In the genomic region with DNA sequence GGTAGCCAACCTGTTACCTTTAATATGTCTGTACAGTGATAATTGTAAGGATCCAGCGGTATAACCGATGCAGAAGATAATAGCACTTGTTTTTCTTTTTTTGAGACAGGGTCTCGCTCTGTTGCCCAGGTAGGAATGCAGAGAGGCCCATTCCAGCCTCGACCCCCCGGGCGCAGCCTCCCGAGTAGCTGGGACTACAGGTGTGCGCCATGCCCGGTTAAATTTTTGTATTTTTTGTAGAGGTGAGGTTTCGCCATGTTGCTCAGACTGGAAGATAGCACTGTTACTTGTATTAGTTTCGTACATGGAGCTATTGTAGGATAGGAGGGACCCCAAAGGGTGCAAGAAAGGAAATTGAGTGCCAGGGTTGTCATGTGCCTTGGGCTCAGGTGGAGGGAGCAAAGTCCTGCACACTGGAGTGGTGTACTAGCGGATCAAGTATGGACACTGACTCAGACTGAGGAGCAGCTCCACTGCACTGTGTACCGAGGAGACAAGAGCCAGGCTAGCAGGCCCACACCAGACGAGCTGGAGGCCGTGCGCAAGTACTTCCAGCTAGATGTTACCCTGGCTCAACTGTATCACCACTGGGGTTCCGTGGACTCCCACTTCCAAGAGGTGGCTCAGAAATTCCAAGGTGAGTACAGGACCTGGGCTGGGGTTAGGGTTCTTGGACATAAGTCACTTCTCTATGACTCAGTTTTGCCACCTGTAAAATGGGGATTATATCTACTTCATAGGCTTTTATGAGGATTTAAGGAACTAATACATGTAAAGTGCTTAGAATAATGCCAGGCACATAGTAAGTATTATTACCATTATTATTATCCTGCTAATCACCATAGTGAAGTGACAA, we compare ENCODE assay signal across 8 cellular contexts. TPM values are rescaled to one million over a fixed set of nuclear protein-coding genes. Genes with fewer than 3 reads are reported as not detected.
DNase-seq lines count a peak whose midpoint lies in the region; ATAC-seq and TF ChIP-seq lines count a peak whose summit lies in the region.

No MANE protein-coding gene starts in this region.

- peak; percentile 72 for DNase-seq in activated CD4-positive, alpha-beta T cell treated with anti-CD3 and anti-CD28 coated beads, Interleukin-2, amount 10 ng/mL, durations not matched to agents 24 days and 14 days
- no peak for DNase-seq in activated CD4-positive, alpha-beta T cell treated with anti-CD3 and anti-CD28 coated beads, Interleukin-2, amount 50 U/mL, for 4 hours
- DNase-seq in WERI-Rb-1 (no peak), glomerular visceral epithelial cell (ENCODE audit: extremely low spot score) (peak; percentile 31), skeletal muscle cell (ENCODE audit: low read depth) (no peak)
- no peak for DNase-seq in stimulated activated naive CD4-positive, alpha-beta T cell (lab: John Stamatoyannopoulos, UW)

- no peaks in the 10 kb centered on the region for H3K27me3 ChIP-seq in WERI-Rb-1 (ENCODE audit: insufficient read depth, low read depth, severe bottlenecking)

- H3K4me3 ChIP-seq in WERI-Rb-1 (ENCODE audit: low read depth, low read length), result peak overlapping the region; percentile 90
- peak overlapping the region; percentile 94 for H3K4me3 ChIP-seq in skeletal muscle cell (ENCODE audit: low read depth, low read length)

- intact Hi-C loops in activated CD4-positive, alpha-beta T cell treated with anti-CD3 and anti-CD28 coated beads, Interleukin-2, amount 10 ng/mL, durations not matched to agents 24 days and 14 days (cut with micrococcal nuclease), result loop anchor here (1.0 to 2.0 kb wide), 5 partner anchors 19 to 182 kb away; a partner anchor contains a TSS

- peaks cover 53% of the 10 kb centered on the region for H3K4me1 Mint-ChIP-seq in activated CD4-positive, alpha-beta T cell treated with anti-CD3 and anti-CD28 coated beads, Interleukin-2, amount 10 ng/mL, durations not matched to agents 24 days and 14 days

- H3K4me3 Mint-ChIP-seq in activated CD4-positive, alpha-beta T cell treated with anti-CD3 and anti-CD28 coated beads, Interleukin-2, amount 10 ng/mL, durations not matched to agents 24 days and 14 days, result peak overlapping the region; percentile 91

- TF ChIP-seq CTCF in WERI-Rb-1 (IDR thresholded peaks at IDR 0.05; ENCODE audit: low read depth, low read length), result no peak

- H3K36me3 Mint-ChIP-seq in activated CD4-positive, alpha-beta T cell treated with anti-CD3 and anti-CD28 coated beads, Interleukin-2, amount 10 ng/mL, durations not matched to agents 24 days and 14 days (ENCODE audit: low read depth), result peaks cover 70% of the 10 kb centered on the region

- ATAC-seq in HG03520 (IDR thresholded peaks at IDR 0.05; ENCODE audit: unreplicated experiment) (no peak), GM18502 (IDR thresholded peaks at IDR 0.05; ENCODE audit: poor library complexity, unreplicated experiment) (no peak)

- H3K9me3 ChIP-seq in WERI-Rb-1 (ENCODE audit: severe bottlenecking), result no peaks in the 10 kb centered on the region

- no peaks in the 10 kb centered on the region for H3K27me3 Mint-ChIP-seq in activated CD4-positive, alpha-beta T cell treated with anti-CD3 and anti-CD28 coated beads, Interleukin-2, amount 10 ng/mL, durations not matched to agents 24 days and 14 days

- peak overlapping the region; percentile 96 for H3K27ac Mint-ChIP-seq in activated CD4-positive, alpha-beta T cell treated with anti-CD3 and anti-CD28 coated beads, Interleukin-2, amount 10 ng/mL, durations not matched to agents 24 days and 14 days

- H3K9me3 Mint-ChIP-seq in activated CD4-positive, alpha-beta T cell treated with anti-CD3 and anti-CD28 coated beads, Interleukin-2, amount 10 ng/mL, durations not matched to agents 24 days and 14 days, result no peaks in the 10 kb centered on the region

- peak overlapping the region; percentile 83 for H3K27ac ChIP-seq in WERI-Rb-1

- H3K36me3 ChIP-seq in WERI-Rb-1, result peaks cover 64% of the 10 kb centered on the region

RNA-seq across cellular contexts. Expression of a gene that starts 1.0 kb away (rescaled TPM):
- 37.0 and 41.1 TPM in 2 replicates for total RNA-seq in activated CD4-positive, alpha-beta T cell treated with anti-CD3 and anti-CD28 coated beads, Interleukin-2, amount 10 ng/mL, durations not matched to agents 24 days and 14 days

RNA-seq across cellular contexts. Expression of a gene that starts 19.0 kb away (rescaled TPM):
- total RNA-seq in activated CD4-positive, alpha-beta T cell treated with anti-CD3 and anti-CD28 coated beads, Interleukin-2, amount 10 ng/mL, durations not matched to agents 24 days and 14 days, result 81.0 and 83.7 TPM in 2 replicates

RNA-seq across cellular contexts. Expression of a gene that starts 19.2 kb away (rescaled TPM):
- total RNA-seq in activated CD4-positive, alpha-beta T cell treated with anti-CD3 and anti-CD28 coated beads, Interleukin-2, amount 10 ng/mL, durations not matched to agents 24 days and 14 days, result 41.7 and 45.3 TPM in 2 replicates

RNA-seq across cellular contexts. Expression of a gene that starts 41.5 kb away (rescaled TPM):
- 63.4 and 64.6 TPM in 2 replicates for total RNA-seq in activated CD4-positive, alpha-beta T cell treated with anti-CD3 and anti-CD28 coated beads, Interleukin-2, amount 10 ng/mL, durations not matched to agents 24 days and 14 days

RNA-seq across cellular contexts. Expression of a gene that starts 42.1 kb away (rescaled TPM):
- 263 and 267 TPM in 2 replicates for total RNA-seq in activated CD4-positive, alpha-beta T cell treated with anti-CD3 and anti-CD28 coated beads, Interleukin-2, amount 10 ng/mL, durations not matched to agents 24 days and 14 days

Comparison
In these comparisons a context has a peak if more than half of its experiments do, and no peak if none do; other contexts are left out.
1. DNase-seq: peak in activated CD4-positive, alpha-beta T cell treated with anti-CD3 and anti-CD28 coated beads, Interleukin-2, amount 10 ng/mL, durations not matched to agents 24 days and 14 days (single experiment) and glomerular visceral epithelial cell (single experiment); none in activated CD4-positive, alpha-beta T cell treated with anti-CD3 and anti-CD28 coated beads, Interleukin-2, amount 50 U/mL, for 4 hours (0 of 2), WERI-Rb-1 (single experiment), skeletal muscle cell (single experiment) and stimulated activated naive CD4-positive, alpha-beta T cell (0 of 6).